ENCODE assay signal across 22 cellular contexts in genomic region chr3:30307548-30307947, GRCh38.
DNase-seq lines count a peak whose midpoint lies in the region; FAIRE-seq and TF ChIP-seq lines count a peak whose summit lies in the region.
"Had no signal": no experiment of that assay in that cellular context is flagged by ENCODE, and none has a peak within 500 bp of the region (broad histone marks: within the 10 kb centered on the region; RNA-seq: fewer than 3 reads in every experiment).

No MANE protein-coding gene starts in this region.

- no peak overlapping the region for H4K91ac ChIP-seq in mesenchymal stem cell (ENCODE audit: low read length)

- no peak overlapping the region for H3K4me3 ChIP-seq in GM23248
- no peak overlapping the region for H3K4me3 ChIP-seq in astrocyte (ENCODE audit: insufficient read depth, low read depth, low read length)
- no peak overlapping the region for H3K4me3 ChIP-seq in mesenchymal stem cell (ENCODE audit: insufficient read depth in 1 of 2, low read depth in 1 of 2, low read length in 2 of 2)
- H3K4me3 ChIP-seq in tibial nerve, result no peak overlapping the region
- H3K4me3 ChIP-seq: GM12878, SJSA1 had no signal

- FAIRE-seq in astrocyte (lab: Jason Lieb, UNC), result peak; percentile 55
- FAIRE-seq: GM12878, H1, RCC 7860 had no signal

- H4K8ac ChIP-seq in mesenchymal stem cell (ENCODE audit: low read length), result no peak overlapping the region

- TF ChIP-seq EP300 in tibial nerve (IDR thresholded peaks at IDR 0.05), result no peak

- H3K23ac ChIP-seq in mesenchymal stem cell (ENCODE audit: low read length in 2 of 2), result no peak overlapping the region

- no peak overlapping the region for H2BK5ac ChIP-seq in mesenchymal stem cell (ENCODE audit: low read depth, low read length, poor library complexity, severe bottlenecking)

- in situ Hi-C loops in GM23248 (cut with MboI), result no loop called here

- DNase-seq in GM23248 (no peak), astrocyte (ENCODE audit: low read depth) (no peak), mesenchymal stem cell (no peak), tibial nerve (ENCODE audit: low spot score in 2 of 2) (no peak), DMS53 treated with DMSO at 0.1 percent for 48 hours (lab: John Stamatoyannopoulos, UW; ENCODE audit: unreplicated experiment) (no peak)
- DNase-seq in activated effector memory CD4-positive, alpha-beta T cell treated with Interleukin-2 at 50 U/mL for 16 hours, result no peak
- no peak for DNase-seq in activated effector memory CD4-positive, alpha-beta T cell treated with anti-CD3 and anti-CD28 coated beads, Interleukin-2, amount 50 U/mL, for 16 hours
- DNase-seq: CD4-positive, alpha-beta T cell; COR-L47; DMS 273 treated with DMSO at 0.1 percent for 48 hours; DND-41; KBM-7; NCI-H1092; NCI-H1436; NCI-H187 treated with DMSO at 0.1 percent for 48 hours; NCI-H2107; NCI-H446 treated with DMSO at 0.1 percent for 48 hours; NCI-H526 treated with DMSO at 0.1 percent for 48 hours had no signal

- no peaks in the 10 kb centered on the region for H3K27me3 Mint-ChIP-seq in astrocyte (ENCODE audit: low read depth, unreplicated experiment)
- H3K27me3 Mint-ChIP-seq: CD4-positive, alpha-beta T cell had no signal

- no peaks in the 10 kb centered on the region for H3K9me2 ChIP-seq in GM23248 (ENCODE audit: insufficient read depth)

- peak overlapping the region; percentile 80 for H3K27ac ChIP-seq in GM23248
- H3K27ac ChIP-seq in astrocyte (ENCODE audit: low read depth, low read length), result no peak overlapping the region
- H3K27ac ChIP-seq in mesenchymal stem cell (ENCODE audit: low read length, poor library complexity, severe bottlenecking), result no peak overlapping the region
- H3K27ac ChIP-seq in tibial nerve, result peak overlapping the region in 3 of 4 donors; percentile 8 to 84 (median 77)
- H3K27ac ChIP-seq: SJSA1 had no signal

- no peak overlapping the region for H2BK120ac ChIP-seq in mesenchymal stem cell (ENCODE audit: low read depth, low read length)

- H3K9ac ChIP-seq in GM23248, result no peak overlapping the region
- H3K9ac ChIP-seq in astrocyte (ENCODE audit: low read length), result no peak overlapping the region
- peak overlapping the region; percentile 63 for H3K9ac ChIP-seq in mesenchymal stem cell (ENCODE audit: low read length)

- no peak overlapping the region for H3K27ac Mint-ChIP-seq in astrocyte (ENCODE audit: unreplicated experiment)
- H3K27ac Mint-ChIP-seq: CD4-positive, alpha-beta T cell had no signal

- H3K9me3 ChIP-seq in GM23248 (ENCODE audit: low read depth) (no peaks in the 10 kb centered on the region), astrocyte (ENCODE audit: insufficient read depth, low read depth, low read length) (no peaks in the 10 kb centered on the region), mesenchymal stem cell (ENCODE audit: control insufficient read depth, low read length) (peaks cover 14% of the 10 kb centered on the region), tibial nerve (peaks cover 0 to 4% (median 0%) of the 10 kb centered on the region in 4 donors)

- no peak overlapping the region for H3K4me3 Mint-ChIP-seq in astrocyte (ENCODE audit: unreplicated experiment)
- H3K4me3 Mint-ChIP-seq: CD4-positive, alpha-beta T cell had no signal

- H3F3A ChIP-seq in GM23248 (ENCODE audit: insufficient read depth), result peaks cover 27% of the 10 kb centered on the region

- H3K36me3 ChIP-seq in GM23248 (ENCODE audit: low read depth), result no peaks in the 10 kb centered on the region
- no peaks in the 10 kb centered on the region for H3K36me3 ChIP-seq in astrocyte (ENCODE audit: insufficient read depth, low read length)
- no peaks in the 10 kb centered on the region for H3K36me3 ChIP-seq in mesenchymal stem cell (ENCODE audit: control insufficient read depth in 1 of 2, insufficient read depth in 2 of 2, low read depth in 1 of 2, low read length in 2 of 2)
- H3K36me3 ChIP-seq in tibial nerve, result no peaks in the 10 kb centered on the region
- H3K36me3 ChIP-seq: SJSA1 had no signal

- no peak overlapping the region for H3K14ac ChIP-seq in mesenchymal stem cell (ENCODE audit: low read length in 2 of 2)

- H3K4me1 ChIP-seq in GM23248 (ENCODE audit: insufficient read depth) (peaks cover 21% of the 10 kb centered on the region), astrocyte (ENCODE audit: insufficient read depth, low read length) (no peaks in the 10 kb centered on the region), mesenchymal stem cell (ENCODE audit: control insufficient read depth, insufficient read depth, low read depth, low read length) (no peaks in the 10 kb centered on the region), tibial nerve (peaks cover 0 to 15% (median 2%) of the 10 kb centered on the region in 4 donors)
- H3K4me1 ChIP-seq: SJSA1 had no signal

- H3K36me3 Mint-ChIP-seq in astrocyte (ENCODE audit: low read depth, unreplicated experiment), result no peaks in the 10 kb centered on the region

- H3K18ac ChIP-seq in mesenchymal stem cell (ENCODE audit: low read depth in 1 of 2, low read length in 2 of 2), result no peak overlapping the region

- no peak overlapping the region for H3K4ac ChIP-seq in mesenchymal stem cell (ENCODE audit: low read depth in 1 of 2, low read length in 2 of 2)

- H3K79me1 ChIP-seq in mesenchymal stem cell (replicated peaks; ENCODE audit: low read length, poor library complexity, severe bottlenecking), result no peaks in the 10 kb centered on the region

- H3K79me2 ChIP-seq in GM23248 (ENCODE audit: insufficient read depth), result no peaks in the 10 kb centered on the region
- no peaks in the 10 kb centered on the region for H3K79me2 ChIP-seq in astrocyte (ENCODE audit: insufficient read depth, low read length)

- peaks cover 5% of the 10 kb centered on the region for H3K9me3 Mint-ChIP-seq in astrocyte (ENCODE audit: unreplicated experiment)

- TF ChIP-seq POLR2A in tibial nerve (IDR thresholded peaks at IDR 0.05), result no peak

- H2AK5ac ChIP-seq in mesenchymal stem cell (ENCODE audit: low read length, severe bottlenecking), result no peak overlapping the region

- H3K4me2 ChIP-seq in GM23248 (ENCODE audit: unreplicated experiment) (peak overlapping the region; percentile 27), astrocyte (ENCODE audit: low read length) (no peak overlapping the region), mesenchymal stem cell (ENCODE audit: low read length, poor library complexity, severe bottlenecking) (no peak overlapping the region)

- no peak for TF ChIP-seq CTCF in astrocyte (IDR thresholded peaks at IDR 0.05; ENCODE audit: insufficient read depth, low read depth, low read length)
- TF ChIP-seq CTCF in tibial nerve (IDR thresholded peaks at IDR 0.05), result no peak

- H3K4me1 Mint-ChIP-seq in astrocyte (ENCODE audit: low read depth, unreplicated experiment), result no peaks in the 10 kb centered on the region

- H4K20me1 ChIP-seq in GM23248 (ENCODE audit: insufficient read depth), result no peaks in the 10 kb centered on the region
- no peaks in the 10 kb centered on the region for H4K20me1 ChIP-seq in astrocyte (ENCODE audit: insufficient read depth, low read length)

- H2BK12ac ChIP-seq in mesenchymal stem cell (ENCODE audit: low read length in 2 of 2), result no peak overlapping the region

- no peak overlapping the region for H2BK15ac ChIP-seq in mesenchymal stem cell (ENCODE audit: low read depth, poor library complexity, severe bottlenecking)

- H2AFZ ChIP-seq in GM23248 (no peak overlapping the region), astrocyte (ENCODE audit: low read depth, low read length) (no peak overlapping the region), mesenchymal stem cell (ENCODE audit: low read depth, low read length) (no peak overlapping the region)

- no peaks in the 10 kb centered on the region for H3K27me3 ChIP-seq in GM23248 (replicated peaks; ENCODE audit: insufficient read depth)
- H3K27me3 ChIP-seq in astrocyte (ENCODE audit: insufficient read depth, low read length), result no peaks in the 10 kb centered on the region
- H3K27me3 ChIP-seq in mesenchymal stem cell (ENCODE audit: control insufficient read depth in 1 of 2, insufficient read depth in 1 of 2, low read length in 2 of 2), result no peaks in the 10 kb centered on the region
- no peaks in the 10 kb centered on the region for H3K27me3 ChIP-seq in tibial nerve
- H3K27me3 ChIP-seq: SJSA1 had no signal

Comparison
In these comparisons a context has a peak if more than half of its experiments do, and no peak if none do; other contexts are left out.
1. H3K27ac ChIP-seq: peak in GM23248 (single experiment) and tibial nerve (3 of 4); none in astrocyte (single experiment) and mesenchymal stem cell (single experiment).